ENCODE assay signal across 8 cellular contexts in the genomic region with DNA sequence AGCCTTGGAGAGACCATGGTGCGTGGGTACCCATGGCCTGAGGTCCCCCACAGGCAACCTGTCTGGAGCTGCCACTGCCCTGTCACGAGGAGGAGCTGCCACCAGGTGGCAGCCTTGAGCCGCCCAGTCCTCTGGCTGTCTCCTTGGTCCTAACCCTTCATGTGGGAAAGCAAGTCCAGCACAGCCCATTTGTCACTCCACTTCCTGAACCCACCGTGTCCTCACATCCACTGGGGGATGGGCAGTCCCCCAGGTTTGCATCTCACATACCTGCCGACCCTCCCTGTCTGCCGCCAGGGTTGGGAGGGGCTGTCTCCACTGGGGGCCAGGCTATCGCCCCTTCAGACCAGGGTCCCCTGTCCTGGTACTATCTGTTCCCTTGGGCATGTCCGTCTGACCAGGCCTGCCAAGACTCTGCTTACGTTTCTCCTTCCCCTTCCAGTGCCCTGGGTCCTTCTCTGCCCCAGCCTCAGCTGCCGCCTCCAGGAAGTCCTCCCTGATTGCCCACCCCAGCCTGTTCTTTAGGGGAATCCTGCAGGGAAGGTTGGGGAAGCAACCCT. TPM values are rescaled to one million over a fixed set of nuclear protein-coding genes. Genes with fewer than 3 reads are reported as not detected.
A peak's percentile ranks its signal among the peaks of the same experiment; 100 is the strongest.
DNase-seq lines count a peak whose midpoint lies in the region; ATAC-seq and TF ChIP-seq lines count a peak whose summit lies in the region.

No MANE protein-coding gene starts in this region.

- peak; percentile 93 for DNase-seq in AG08396 (ENCODE audit: low spot score)
- DNase-seq in GM20000 (ENCODE audit: low spot score), result peak; percentile 93
- peak; percentile 84 for DNase-seq in NCI-H2227 (lab: John Stamatoyannopoulos, UW; ENCODE audit: unreplicated experiment)
- DNase-seq in activated CD4-positive, alpha-beta T cell treated with anti-CD3 and anti-CD28 coated beads for 4 hours, result peak; percentile 67 to 78
- DNase-seq in cerebellum (ENCODE audit: low spot score), result peak; percentile 90
- peak; percentile 86 for DNase-seq in left lobe of liver (ENCODE audit: low spot score)
- DNase-seq in stimulated activated CD4-positive, alpha-beta T cell treated with anti-CD3 and anti-CD28 coated beads, Interleukin-4, amount 100 ng/mL, for 48 hours (ENCODE audit: low read depth in 2 of 2), result peak; percentile 68 to 74

- peak; percentile 92 for TF ChIP-seq CTCF in GM20000 (IDR thresholded peaks at IDR 0.05; ENCODE audit: extremely low read depth, missing control alignments)

- ATAC-seq in left lobe of liver (peak; percentile 35), GM18861 (IDR thresholded peaks at IDR 0.05; ENCODE audit: unreplicated experiment) (no peak)

RNA-seq across cellular contexts. Expression of gene FAM174C, which starts 4.5 kb away (rescaled TPM):
- 7.0 TPM for total RNA-seq in cerebellum
- 48.0 TPM for total RNA-seq in left lobe of liver

RNA-seq across cellular contexts. Expression of gene EFNA2, which starts 5.8 kb away (rescaled TPM):
- 5.8 TPM for total RNA-seq in cerebellum
- total RNA-seq in left lobe of liver, result 8.6 TPM

RNA-seq across cellular contexts. Expression of gene CIRBP, which starts 10.7 kb away (rescaled TPM):
- total RNA-seq in cerebellum (328 TPM), left lobe of liver (125 TPM)

RNA-seq across cellular contexts. Expression of gene MIDN, which starts 31.5 kb away (rescaled TPM):
- total RNA-seq in cerebellum (13.6 TPM), left lobe of liver (51.7 TPM)

RNA-seq across cellular contexts. Expression of gene ATP5F1D, which starts 38.3 kb away (rescaled TPM):
- total RNA-seq in cerebellum (10.9 TPM), left lobe of liver (282 TPM)
